Comparison of ENCODE assay signal across 8 cellular contexts in genomic region chr7:37284805-37285211, GRCh38.
DNase-seq lines count a peak whose midpoint lies in the region; ATAC-seq and TF ChIP-seq lines count a peak whose summit lies in the region.

No MANE protein-coding gene starts in this region.

- H3K36me3 Mint-ChIP-seq in activated CD4-positive, alpha-beta memory T cell treated with anti-CD3 and anti-CD28 coated beads for 36 hours = peaks cover 10% of the 10 kb centered on the region
- H3K36me3 Mint-ChIP-seq in nephron progenitor cell (ENCODE audit: low read depth) = peaks cover 4% of the 10 kb centered on the region

- no peak overlapping the region for H3K4me3 ChIP-seq in epithelial cell of proximal tubule (ENCODE audit: low read depth, low read length)

- H3K27me3 Mint-ChIP-seq in activated CD4-positive, alpha-beta memory T cell treated with anti-CD3 and anti-CD28 coated beads for 36 hours = no peaks in the 10 kb centered on the region
- no peaks in the 10 kb centered on the region for H3K27me3 Mint-ChIP-seq in nephron progenitor cell (ENCODE audit: low read depth, poor library complexity)

- H3K4me3 Mint-ChIP-seq in activated CD4-positive, alpha-beta memory T cell treated with anti-CD3 and anti-CD28 coated beads for 36 hours = no peak overlapping the region
- H3K4me3 Mint-ChIP-seq in nephron progenitor cell = no peak overlapping the region

- DNase-seq in NCI-H1436 (lab: John Stamatoyannopoulos, UW) (peak; percentile 3), NCI-H1436 treated with DMSO at 0.1 percent for 48 hours (lab: John Stamatoyannopoulos, UW) (no peak), NCI-H1092 (lab: John Stamatoyannopoulos, UW) (peak; percentile 50), epithelial cell of proximal tubule (ENCODE audit: low read depth) (no peak), nephron progenitor cell (peak; percentile 63), ureter (ENCODE audit: low spot score) (peak; percentile 54)
- peak; percentile 57 for DNase-seq in activated CD4-positive, alpha-beta memory T cell treated with anti-CD3 and anti-CD28 coated beads for 36 hours

- POLR2A ChIA-PET in activated CD4-positive, alpha-beta memory T cell treated with anti-CD3 and anti-CD28 coated beads for 36 hours (lab: Charles Lee) = no interaction called here

- no peaks in the 10 kb centered on the region for H3K9me3 Mint-ChIP-seq in activated CD4-positive, alpha-beta memory T cell treated with anti-CD3 and anti-CD28 coated beads for 36 hours
- H3K9me3 Mint-ChIP-seq in nephron progenitor cell = peaks cover 9% of the 10 kb centered on the region

- no peak for ATAC-seq in HG03280 (IDR thresholded peaks at IDR 0.05; ENCODE audit: unreplicated experiment)

- intact Hi-C loops in activated CD4-positive, alpha-beta memory T cell treated with anti-CD3 and anti-CD28 coated beads for 36 hours (cut with micrococcal nuclease) = loop anchor here (1.0 to 2.0 kb wide), 4 partner anchors 58 to 210 kb away; no protein-coding TSS in a partner anchor

- peaks cover 45% of the 10 kb centered on the region for H3K4me1 Mint-ChIP-seq in activated CD4-positive, alpha-beta memory T cell treated with anti-CD3 and anti-CD28 coated beads for 36 hours (ENCODE audit: low read depth)
- H3K4me1 Mint-ChIP-seq in nephron progenitor cell = peaks cover 19% of the 10 kb centered on the region

- TF ChIP-seq CTCF in epithelial cell of proximal tubule (conservative IDR thresholded peaks at IDR 0.05; ENCODE audit: low read depth, low read length) = peak; percentile 75
- peak; percentile 83 for TF ChIP-seq CTCF in nephron progenitor cell (IDR thresholded peaks at IDR 0.05)

- CTCF ChIA-PET in activated CD4-positive, alpha-beta memory T cell treated with anti-CD3 and anti-CD28 coated beads for 36 hours (lab: Charles Lee) = interaction anchor here (0.6 to 5.8 kb wide), 31 partner anchors 10 to 549 kb away, joined by 3 to 54 read pairs (median 5); partner anchors contain the start of gene ELMO1

- no peak overlapping the region for H3K27ac Mint-ChIP-seq in activated CD4-positive, alpha-beta memory T cell treated with anti-CD3 and anti-CD28 coated beads for 36 hours
- H3K27ac Mint-ChIP-seq in nephron progenitor cell = no peak overlapping the region

Comparison
In these comparisons a context has a peak if more than half of its experiments do, and no peak if none do; other contexts are left out.
1. DNase-seq: peak in NCI-H1436 (single experiment), NCI-H1092 (single experiment), activated CD4-positive, alpha-beta memory T cell treated with anti-CD3 and anti-CD28 coated beads for 36 hours (single experiment), nephron progenitor cell (single experiment) and ureter (single experiment); none in NCI-H1436 treated with DMSO at 0.1 percent for 48 hours (single experiment) and epithelial cell of proximal tubule (single experiment).